9 cellular contexts compared by ENCODE assay signal in genomic region chr6:37242429-37243052, GRCh38. TPM values are rescaled to one million over a fixed set of nuclear protein-coding genes. Genes with fewer than 3 reads are reported as not detected.
A peak's percentile ranks its signal among the peaks of the same experiment; 100 is the strongest.
DNase-seq lines count a peak whose midpoint lies in the region; TF ChIP-seq lines count a peak whose summit lies in the region.
"Had no signal": no experiment of that assay in that cellular context is flagged by ENCODE, and none has a peak within 500 bp of the region (broad histone marks: within the 10 kb centered on the region; RNA-seq: fewer than 3 reads in every experiment).

No MANE protein-coding gene starts in this region.

- peak overlapping the region; percentile 42 for H3K27ac Mint-ChIP-seq in activated T-cell treated with anti-CD3 and anti-CD28 coated beads, Interleukin-2, amount 50 U/mL, for 24 hours
- H3K27ac Mint-ChIP-seq in type B pancreatic cell = peak overlapping the region; percentile 97
- H3K27ac Mint-ChIP-seq: CD4-positive, CD25-positive, alpha-beta regulatory T cell had no signal

- peak overlapping the region; percentile 60 for H3K9ac ChIP-seq in adipocyte (ENCODE audit: low read length)

- no peak for DNase-seq in activated T-cell treated with anti-CD3 and anti-CD28 coated beads, Interleukin-2, amount 50 U/mL, for 24 hours
- no peak for DNase-seq in activated T-cell treated with anti-CD3 and anti-CD28 coated beads, Interleukin-2, amount 50 U/mL, for 48 hours
- DNase-seq in adipocyte (ENCODE audit: low read depth) (peak; percentile 94), islet precursor cell (peak; percentile 92), type B pancreatic cell (ENCODE audit: extremely low spot score, unreplicated experiment) (no peak), hippocampal formation (lab: John Stamatoyannopoulos, UW) (no peak), superior temporal gyrus (ENCODE audit: extremely low spot score) (no peak), medulla oblongata (ENCODE audit: extremely low spot score) (no peak)
- DNase-seq: CD4-positive, CD25-positive, alpha-beta regulatory T cell had no signal

- H3K36me3 ChIP-seq in adipocyte (ENCODE audit: control insufficient read depth, insufficient read depth, low read length, severe bottlenecking) = no peaks in the 10 kb centered on the region

- H3K4me1 Mint-ChIP-seq in activated T-cell treated with anti-CD3 and anti-CD28 coated beads, Interleukin-2, amount 50 U/mL, for 24 hours (ENCODE audit: low read depth) = peaks cover 41% of the 10 kb centered on the region
- H3K4me1 Mint-ChIP-seq in type B pancreatic cell (ENCODE audit: unreplicated experiment) = peaks cover 46% of the 10 kb centered on the region

- no peaks in the 10 kb centered on the region for H3K27me3 ChIP-seq in adipocyte (replicated peaks; ENCODE audit: control insufficient read depth, insufficient read depth, low read length)

- H3K27me3 Mint-ChIP-seq in activated T-cell treated with anti-CD3 and anti-CD28 coated beads, Interleukin-2, amount 50 U/mL, for 24 hours = no peaks in the 10 kb centered on the region
- H3K27me3 Mint-ChIP-seq in type B pancreatic cell = no peaks in the 10 kb centered on the region
- H3K27me3 Mint-ChIP-seq: CD4-positive, CD25-positive, alpha-beta regulatory T cell had no signal

- peak overlapping the region; percentile 38 for H3K4me3 ChIP-seq in adipocyte (ENCODE audit: low read length)

- no peak for TF ChIP-seq CTCF in type B pancreatic cell (conservative IDR thresholded peaks at IDR 0.05)

- H3K4me1 ChIP-seq in adipocyte (ENCODE audit: control insufficient read depth, insufficient read depth, low read length) = peaks cover 74% of the 10 kb centered on the region

- no peaks in the 10 kb centered on the region for H3K36me3 Mint-ChIP-seq in activated T-cell treated with anti-CD3 and anti-CD28 coated beads, Interleukin-2, amount 50 U/mL, for 24 hours (ENCODE audit: low read depth)
- H3K36me3 Mint-ChIP-seq in type B pancreatic cell = no peaks in the 10 kb centered on the region
- H3K36me3 Mint-ChIP-seq: CD4-positive, CD25-positive, alpha-beta regulatory T cell had no signal

- H3K4me3 Mint-ChIP-seq in activated T-cell treated with anti-CD3 and anti-CD28 coated beads, Interleukin-2, amount 50 U/mL, for 24 hours = no peak overlapping the region
- H3K4me3 Mint-ChIP-seq in type B pancreatic cell = no peak overlapping the region
- H3K4me3 Mint-ChIP-seq: CD4-positive, CD25-positive, alpha-beta regulatory T cell had no signal

- no peaks in the 10 kb centered on the region for H3K9me3 ChIP-seq in adipocyte (ENCODE audit: control insufficient read depth, low read length)

- H3K9me3 Mint-ChIP-seq in activated T-cell treated with anti-CD3 and anti-CD28 coated beads, Interleukin-2, amount 50 U/mL, for 24 hours = no peaks in the 10 kb centered on the region
- H3K9me3 Mint-ChIP-seq in type B pancreatic cell = peaks cover 8% of the 10 kb centered on the region
- H3K9me3 Mint-ChIP-seq: CD4-positive, CD25-positive, alpha-beta regulatory T cell had no signal

RNA-seq across cellular contexts. Expression of gene TBC1D22B, which starts 15.0 kb away (rescaled TPM):
- total RNA-seq in type B pancreatic cell (ENCODE audit: low replicate concordance) = 13.6 and 14.1 TPM in 2 replicates

RNA-seq across cellular contexts. Expression of gene TMEM217, which starts 15.4 kb away (rescaled TPM):
- total RNA-seq in type B pancreatic cell (ENCODE audit: low replicate concordance) = 1.1 and 1.3 TPM in 2 replicates

Comparison
In these comparisons a context has a peak if more than half of its experiments do, and no peak if none do; other contexts are left out.
1. DNase-seq: peak in adipocyte (single experiment) and islet precursor cell (single experiment); none in activated T-cell treated with anti-CD3 and anti-CD28 coated beads, Interleukin-2, amount 50 U/mL, for 24 hours (single experiment), activated T-cell treated with anti-CD3 and anti-CD28 coated beads, Interleukin-2, amount 50 U/mL, for 48 hours (0 of 2), type B pancreatic cell (single experiment), hippocampal formation (0 of 2), superior temporal gyrus (single experiment) and medulla oblongata (single experiment).